ENCODE assay signal across 23 cellular contexts in the genomic region with DNA sequence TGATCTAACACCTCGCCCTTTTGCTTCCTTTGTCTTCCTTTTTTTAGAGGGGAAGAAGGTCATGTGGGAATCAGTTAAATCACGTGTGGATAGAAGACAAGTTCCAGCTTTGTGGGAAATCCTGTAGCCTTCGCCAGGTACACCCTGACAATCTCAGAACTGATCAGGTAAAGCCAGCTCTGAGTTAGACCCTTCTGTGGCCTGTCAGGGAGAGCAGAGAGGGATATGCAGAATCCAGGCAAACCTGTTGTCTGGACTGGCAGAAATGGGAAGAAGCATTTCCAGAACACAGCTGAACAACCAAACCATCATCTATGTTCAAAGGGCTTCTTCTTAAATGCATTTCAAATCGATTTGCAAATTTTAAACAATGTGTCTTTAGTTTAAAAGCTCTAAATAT.
"Had no signal": no experiment of that assay in that cellular context is flagged by ENCODE, and none has a peak within 500 bp of the region (broad histone marks: within the 10 kb centered on the region; RNA-seq: fewer than 3 reads in every experiment).

No MANE protein-coding gene starts in this region.

- H3K4me3 Mint-ChIP-seq: effector memory CD8-positive, alpha-beta T cell; naive thymus-derived CD8-positive, alpha-beta T cell; nephron progenitor cell; stimulated activated effector memory CD8-positive, alpha-beta T cell treated with anti-CD3 and anti-CD28 coated beads, Interleukin-12 subunit alpha, Interleukin-12 subunit beta, amount 100 ng/mL, for 72 hours had no signal

- H3K9me3 ChIP-seq: esophagus squamous epithelium, left lung, ovary, stomach, thyroid gland, upper lobe of left lung had no signal

- H3K27me3 ChIP-seq: esophagus squamous epithelium, left lung, ovary, stomach, thyroid gland, upper lobe of left lung had no signal

- H3K4me3 ChIP-seq: esophagus squamous epithelium, left lung, ovary, stomach, thyroid gland, upper lobe of left lung had no signal

- H3K4me1 ChIP-seq: esophagus squamous epithelium had no signal

- FAIRE-seq: endometrium, urothelium cell line had no signal

- H3K9me3 Mint-ChIP-seq: stimulated activated effector memory CD8-positive, alpha-beta T cell treated with anti-CD3 and anti-CD28 coated beads, Interleukin-12 subunit alpha, Interleukin-12 subunit beta, amount 100 ng/mL, for 72 hours had no signal

- H3K27ac Mint-ChIP-seq: effector memory CD8-positive, alpha-beta T cell; nephron progenitor cell; stimulated activated effector memory CD8-positive, alpha-beta T cell treated with anti-CD3 and anti-CD28 coated beads, Interleukin-12 subunit alpha, Interleukin-12 subunit beta, amount 100 ng/mL, for 72 hours had no signal

- ATAC-seq: effector memory CD8-positive, alpha-beta T cell; left cardiac atrium; left lung; naive thymus-derived CD8-positive, alpha-beta T cell; sciatic nerve; stimulated activated effector memory CD8-positive, alpha-beta T cell treated with anti-CD3 and anti-CD28 coated beads, Interleukin-12 subunit alpha, Interleukin-12 subunit beta, amount 100 ng/mL, for 72 hours had no signal

- DNase-seq: cerebellar nuclear complex; cortex of kidney; effector memory CD8-positive, alpha-beta T cell; erythroblast; esophagus squamous epithelium; foreskin melanocyte; left cardiac atrium; left lung; naive thymus-derived CD8-positive, alpha-beta T cell; nephron progenitor cell; occipital lobe; ovary; posterior cingulate gyrus; stimulated activated CD4-positive, alpha-beta T cell treated with anti-CD3 and anti-CD28 coated beads, Interleukin-2, amount 100 ng/mL, for 24 hours; stimulated activated CD4-positive, alpha-beta T cell treated with anti-CD3 and anti-CD28 coated beads, Interleukin-4, amount 100 ng/mL, for 24 hours; stimulated activated naive CD4-positive, alpha-beta T cell treated with Interleukin-2 at 50 U/mL for 16 hours; stomach; thyroid gland; upper lobe of left lung had no signal

- H3K27me3 Mint-ChIP-seq: naive thymus-derived CD8-positive, alpha-beta T cell had no signal

- H3K27ac ChIP-seq: esophagus squamous epithelium, left lung, ovary, stomach, thyroid gland, upper lobe of left lung had no signal

- H3K36me3 Mint-ChIP-seq: stimulated activated effector memory CD8-positive, alpha-beta T cell treated with anti-CD3 and anti-CD28 coated beads, Interleukin-12 subunit alpha, Interleukin-12 subunit beta, amount 100 ng/mL, for 72 hours had no signal

- H3K36me3 ChIP-seq: esophagus squamous epithelium, left lung, ovary, stomach, thyroid gland, upper lobe of left lung had no signal
